Comparison of ENCODE assay signal across 9 cellular contexts in the genomic region with DNA sequence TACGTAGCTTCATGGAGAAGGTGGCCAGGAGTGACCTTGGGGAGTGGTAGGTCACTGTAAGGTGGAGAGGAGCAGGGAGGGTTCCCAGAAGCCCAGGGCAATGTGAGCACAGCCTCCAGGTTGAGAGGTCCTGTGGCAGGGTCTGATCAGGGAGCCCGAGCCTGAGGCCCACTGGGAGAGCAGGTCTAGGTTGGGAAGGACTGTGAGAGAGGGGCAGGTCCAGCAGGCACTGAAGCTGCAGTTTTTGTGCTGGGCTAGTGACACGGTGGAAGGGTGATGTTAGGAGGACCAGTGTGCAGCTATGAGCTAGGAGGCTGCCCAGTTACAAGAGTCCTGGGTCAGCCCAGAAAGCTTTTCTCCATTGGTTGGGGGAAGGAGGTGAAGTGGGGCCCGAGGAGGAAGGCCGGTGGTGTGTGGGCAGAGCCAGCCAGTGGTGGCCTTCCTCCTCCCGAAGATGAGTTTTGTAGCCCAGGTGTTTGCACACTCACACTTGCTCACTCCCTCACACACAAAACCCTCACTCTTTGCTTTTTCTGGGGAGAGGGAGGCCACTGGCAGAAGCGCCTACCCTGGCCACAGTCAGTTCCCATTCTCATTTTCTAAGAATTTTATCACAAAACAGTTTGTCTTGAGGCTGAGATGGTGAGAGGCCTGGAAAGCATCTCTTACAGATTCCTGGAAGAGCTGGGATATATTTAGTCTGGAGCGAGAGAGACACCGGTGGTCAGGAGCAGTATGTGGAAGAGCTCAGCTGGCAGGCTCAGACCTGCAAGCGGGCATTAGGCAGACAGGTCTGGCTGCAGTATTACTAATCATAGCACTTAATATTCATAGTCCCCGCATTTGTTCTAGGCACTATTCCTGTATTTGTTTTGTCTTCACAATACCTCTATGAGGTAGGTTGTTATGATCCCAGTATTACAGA. TPM values are rescaled to one million over a fixed set of nuclear protein-coding genes. Genes with fewer than 3 reads are reported as not detected.
DNase-seq lines count a peak whose midpoint lies in the region; ATAC-seq and TF ChIP-seq lines count a peak whose summit lies in the region.
"Had no signal": no experiment of that assay in that cellular context is flagged by ENCODE, and none has a peak within 500 bp of the region (broad histone marks: within the 10 kb centered on the region; RNA-seq: fewer than 3 reads in every experiment).

No MANE protein-coding gene starts in this region.

- POLR2A ChIA-PET in PC-9 (lab: Charles Lee; ENCODE audit: unreplicated experiment) = interaction anchor here (0.6 kb wide), 1 partner anchor 69 kb away, joined by 6 read pairs; no protein-coding TSS in a partner anchor

- H2AFZ ChIP-seq in PC-9 = no peak overlapping the region

- CTCF ChIA-PET in PC-9 (lab: Charles Lee) = interaction anchor here (0.5 to 0.6 kb wide), 2 partner anchors 637 to 1066 kb away, joined by 5 to 13 read pairs; no protein-coding TSS in a partner anchor

- BruUV-seq in PC-9 (replicated peaks; lab: Mats Ljungman, UMichigan) = no TSS peak

- H3K9me3 ChIP-seq in DOHH2 (ENCODE audit: control insufficient read depth, insufficient read depth, low read length) (peaks cover 13% of the 10 kb centered on the region), PC-9 (ENCODE audit: insufficient read depth, low read depth) (peaks cover 13% of the 10 kb centered on the region)

- DNase-seq in PC-9 = no peak
- no peak for DNase-seq in epithelial cell of proximal tubule (ENCODE audit: low read depth)
- DNase-seq in posterior vena cava (ENCODE audit: low spot score) = peak; percentile 80
- DNase-seq in superior temporal gyrus (ENCODE audit: extremely low spot score) = no peak
- DNase-seq in NCI-H2029 treated with DMSO at 0.1 percent for 48 hours (lab: John Stamatoyannopoulos, UW) = no peak
- DNase-seq in stimulated activated naive CD4-positive, alpha-beta T cell (lab: John Stamatoyannopoulos, UW) = no peak
- DNase-seq: cortex of kidney had no signal

- H3K4me1 ChIP-seq in DOHH2 (ENCODE audit: control insufficient read depth, low read length) = peaks cover 18% of the 10 kb centered on the region
- H3K4me1 ChIP-seq in PC-9 (replicated peaks; ENCODE audit: insufficient read depth) = peaks cover 9% of the 10 kb centered on the region

- 0 out of 2 replicates have a peak, but pooled peaks cover 5% of the 10 kb centered on the region for H3F3A ChIP-seq in DOHH2 (ENCODE audit: control insufficient read depth, insufficient read depth)
- no peaks in the 10 kb centered on the region for H3F3A ChIP-seq in PC-9 (ENCODE audit: insufficient read depth, low read depth)

- H4K20me1 ChIP-seq in DOHH2 (ENCODE audit: control insufficient read depth, insufficient read depth, low read depth, low read length) (no peaks in the 10 kb centered on the region), PC-9 (ENCODE audit: insufficient read depth) (no peaks in the 10 kb centered on the region)

- TF ChIP-seq CTCF in DOHH2 (IDR thresholded peaks at IDR 0.05; ENCODE audit: low read depth, low read length, poor library complexity, severe bottlenecking) (no peak), PC-9 (conservative IDR thresholded peaks at IDR 0.05) (peak; percentile 18; the same call in 1 of the 2 replicates), epithelial cell of proximal tubule (conservative IDR thresholded peaks at IDR 0.05; ENCODE audit: low read depth, low read length) (peak; percentile 21)

- H3K4me3 ChIP-seq in DOHH2 (ENCODE audit: low read length) = peak overlapping the region; percentile 85
- no peak overlapping the region for H3K4me3 ChIP-seq in PC-9
- H3K4me3 ChIP-seq in epithelial cell of proximal tubule (ENCODE audit: low read depth, low read length) = no peak overlapping the region

- H3K4me2 ChIP-seq in DOHH2 (ENCODE audit: low read length) = peak overlapping the region; percentile 88
- peak overlapping the region; percentile 92 for H3K4me2 ChIP-seq in PC-9

- H3K79me2 ChIP-seq in DOHH2 (ENCODE audit: control insufficient read depth, low read length) (peaks cover 23% of the 10 kb centered on the region), PC-9 (ENCODE audit: low read depth) (no peaks in the 10 kb centered on the region; the same call in 1 of the 2 replicates)

- H3K27me3 ChIP-seq in DOHH2 (ENCODE audit: control insufficient read depth, low read length) (no peaks in the 10 kb centered on the region), PC-9 (ENCODE audit: insufficient read depth, low read depth) (no peaks in the 10 kb centered on the region)

- H3K27ac ChIP-seq in DOHH2 (ENCODE audit: low read depth, low read length) (no peak overlapping the region), PC-9 (no peak overlapping the region)

- no peak for ATAC-seq in GM21423 (IDR thresholded peaks at IDR 0.05; ENCODE audit: unreplicated experiment)

- no peaks in the 10 kb centered on the region for H3K9me2 ChIP-seq in DOHH2 (replicated peaks; ENCODE audit: control insufficient read depth, low read length)
- H3K9me2 ChIP-seq in PC-9 (ENCODE audit: insufficient read depth) = no peaks in the 10 kb centered on the region

- H3K36me3 ChIP-seq in DOHH2 (ENCODE audit: control insufficient read depth, low read length) = peaks cover 12% of the 10 kb centered on the region; the same call in 1 of the 2 replicates
- no peaks in the 10 kb centered on the region for H3K36me3 ChIP-seq in PC-9 (ENCODE audit: low read depth)

- intact Hi-C loops in PC-9 (cut with micrococcal nuclease; ENCODE audit: unreplicated experiment) (loop anchor here (10.0 kb wide), 1 partner anchor 91 kb away; no protein-coding TSS in a partner anchor), posterior vena cava (cut with DNase I) (no loop called here)

RNA-seq across cellular contexts. Expression of a gene that starts 57.1 kb away (rescaled TPM):
- total RNA-seq in PC-9 (2021) (6.6 and 10.3 TPM in 2 replicates), epithelial cell of proximal tubule (0.07 and 0.12 TPM in 2 replicates), posterior vena cava (10 to 100 TPM; 10.9 to 12.0 TPM)
